In genomic region chr17:75764417-75764710, GRCh38 we compare ENCODE assay signal across 7 cellular contexts. TPM values are rescaled to one million over a fixed set of nuclear protein-coding genes. Genes with fewer than 3 reads are reported as not detected.
A peak's percentile ranks its signal among the peaks of the same experiment; 100 is the strongest.
DNase-seq lines count a peak whose midpoint lies in the region; ATAC-seq and TF ChIP-seq lines count a peak whose summit lies in the region.

No MANE protein-coding gene starts in this region.

- H3K4me3 Mint-ChIP-seq in activated CD4-positive, alpha-beta memory T cell treated with anti-CD3 and anti-CD28 coated beads, Interleukin-2, amount 10 ng/mL, durations not matched to agents 7 days and 5 days = peak overlapping the region; percentile 77
- H3K4me3 Mint-ChIP-seq in stimulated activated naive B cell treated with anti-CD40 and anti-IgM and Interleukin-4, amounts not matched to agents 10 μg/mL and 1 μg/mL and 100 μg/mL, for 72 hours = peak overlapping the region; percentile 86

- H3K27me3 Mint-ChIP-seq in activated CD4-positive, alpha-beta memory T cell treated with anti-CD3 and anti-CD28 coated beads, Interleukin-2, amount 10 ng/mL, durations not matched to agents 7 days and 5 days = peaks cover 4% of the 10 kb centered on the region
- H3K27me3 Mint-ChIP-seq in stimulated activated naive B cell treated with anti-CD40 and anti-IgM and Interleukin-4, amounts not matched to agents 10 μg/mL and 1 μg/mL and 100 μg/mL, for 72 hours = no peaks in the 10 kb centered on the region

- POLR2A ChIA-PET in activated CD4-positive, alpha-beta memory T cell treated with anti-CD3 and anti-CD28 coated beads, Interleukin-2, amount 10 ng/mL, durations not matched to agents 7 days and 5 days (lab: Charles Lee) = interaction anchor here (0.7 to 7.9 kb wide), 13 partner anchors 9 to 475 kb away, joined by 3 to 214 read pairs (median 4); partner anchors contain the start of genes MRPL38, SLC25A19, UNK and WBP2

- no peak for TF ChIP-seq CTCF in HFF-Myc (IDR thresholded peaks at IDR 0.05; ENCODE audit: low read depth, low read length, missing control alignments)

- H3K4me1 ChIP-seq in iPS-15b (ENCODE audit: control insufficient read depth, insufficient read depth, low read length) = no peaks in the 10 kb centered on the region

- H3K27ac Mint-ChIP-seq in activated CD4-positive, alpha-beta memory T cell treated with anti-CD3 and anti-CD28 coated beads, Interleukin-2, amount 10 ng/mL, durations not matched to agents 7 days and 5 days = peak overlapping the region; percentile 49
- H3K27ac Mint-ChIP-seq in stimulated activated naive B cell treated with anti-CD40 and anti-IgM and Interleukin-4, amounts not matched to agents 10 μg/mL and 1 μg/mL and 100 μg/mL, for 72 hours = peak overlapping the region; percentile 93

- intact Hi-C loops in left colon (cut with DNase I, micrococcal nuclease) = no loop called here
- intact Hi-C loops in posterior cingulate gyrus (cut with DNase I) = no loop called here

- H3K36me3 ChIP-seq in iPS-15b (ENCODE audit: control insufficient read depth, insufficient read depth, low read length) = no peaks in the 10 kb centered on the region

- H3K9me3 ChIP-seq in iPS-15b (ENCODE audit: control insufficient read depth, insufficient read depth, low read length) = no peaks in the 10 kb centered on the region

- no peaks in the 10 kb centered on the region for H3K9me3 Mint-ChIP-seq in activated CD4-positive, alpha-beta memory T cell treated with anti-CD3 and anti-CD28 coated beads, Interleukin-2, amount 10 ng/mL, durations not matched to agents 7 days and 5 days
- H3K9me3 Mint-ChIP-seq in stimulated activated naive B cell treated with anti-CD40 and anti-IgM and Interleukin-4, amounts not matched to agents 10 μg/mL and 1 μg/mL and 100 μg/mL, for 72 hours = no peaks in the 10 kb centered on the region

- peak overlapping the region; percentile 79 for H3K9ac ChIP-seq in iPS-15b (ENCODE audit: low read depth, low read length)

- H3K27me3 ChIP-seq in iPS-15b (ENCODE audit: control insufficient read depth, insufficient read depth, low read length) = no peaks in the 10 kb centered on the region

- H3K4me3 ChIP-seq in HFF-Myc (replicated peaks; ENCODE audit: low read depth, low read length) = peak overlapping the region; percentile 60
- H3K4me3 ChIP-seq in iPS-15b (ENCODE audit: low read depth, low read length) = peak overlapping the region; percentile 65

- ATAC-seq in stimulated activated naive B cell treated with anti-CD40 and anti-IgM and Interleukin-4, amounts not matched to agents 10 μg/mL and 1 μg/mL and 100 μg/mL, for 72 hours (replicated peaks) = no peak
- ATAC-seq in left colon = no peak

- no peaks in the 10 kb centered on the region for H3K36me3 Mint-ChIP-seq in activated CD4-positive, alpha-beta memory T cell treated with anti-CD3 and anti-CD28 coated beads, Interleukin-2, amount 10 ng/mL, durations not matched to agents 7 days and 5 days (ENCODE audit: low read depth)
- H3K36me3 Mint-ChIP-seq in stimulated activated naive B cell treated with anti-CD40 and anti-IgM and Interleukin-4, amounts not matched to agents 10 μg/mL and 1 μg/mL and 100 μg/mL, for 72 hours = peaks cover 1 to 7% of the 10 kb centered on the region in 2 donors

- peaks cover 19% of the 10 kb centered on the region for H3K4me1 Mint-ChIP-seq in activated CD4-positive, alpha-beta memory T cell treated with anti-CD3 and anti-CD28 coated beads, Interleukin-2, amount 10 ng/mL, durations not matched to agents 7 days and 5 days
- H3K4me1 Mint-ChIP-seq in stimulated activated naive B cell treated with anti-CD40 and anti-IgM and Interleukin-4, amounts not matched to agents 10 μg/mL and 1 μg/mL and 100 μg/mL, for 72 hours = peaks cover 15 to 32% of the 10 kb centered on the region in 2 donors

- CTCF ChIA-PET in activated CD4-positive, alpha-beta memory T cell treated with anti-CD3 and anti-CD28 coated beads, Interleukin-2, amount 10 ng/mL, durations not matched to agents 7 days and 5 days (lab: Charles Lee) = interaction anchor here (0.5 to 5.7 kb wide), 15 partner anchors 11 to 268 kb away, joined by 3 to 92 read pairs (median 7); partner anchors contain the start of genes SMIM5 and TRIM65

- DNase-seq in HFF-Myc (ENCODE audit: extremely low read depth, low read depth) (no peak), left colon (no peak), posterior cingulate gyrus (no peak)
- no peak for DNase-seq in activated CD4-positive, alpha-beta memory T cell treated with anti-CD3 and anti-CD28 coated beads, Interleukin-2, amount 10 ng/mL, durations not matched to agents 7 days and 5 days
- no peak for DNase-seq in stimulated activated naive B cell treated with anti-CD40 and anti-IgM and Interleukin-4, amounts not matched to agents 10 μg/mL and 1 μg/mL and 100 μg/mL, for 72 hours
- no peak for DNase-seq in activated CD4-positive, alpha-beta T cell treated with anti-CD3 and anti-CD28 coated beads for 1 hour

RNA-seq across cellular contexts. Expression of gene GALK1, which starts 0.6 kb away (rescaled TPM):
- total RNA-seq in activated CD4-positive, alpha-beta memory T cell treated with anti-CD3 and anti-CD28 coated beads, Interleukin-2, amount 10 ng/mL, durations not matched to agents 7 days and 5 days = 10 to 100 TPM; 40.0 to 40.6 TPM
- total RNA-seq in left colon = 10 to 100 TPM; 14.1 to 16.9 TPM

RNA-seq across cellular contexts. Expression of gene UNK, which starts 20.2 kb away (rescaled TPM):
- 10 to 100 TPM; 26.1 TPM for total RNA-seq in activated CD4-positive, alpha-beta memory T cell treated with anti-CD3 and anti-CD28 coated beads, Interleukin-2, amount 10 ng/mL, durations not matched to agents 7 days and 5 days
- 10 to 100 TPM; 18.3 to 21.8 TPM for total RNA-seq in left colon

RNA-seq across cellular contexts. Expression of gene ITGB4, which starts 43.1 kb away (rescaled TPM):
- total RNA-seq in activated CD4-positive, alpha-beta memory T cell treated with anti-CD3 and anti-CD28 coated beads, Interleukin-2, amount 10 ng/mL, durations not matched to agents 7 days and 5 days = under 1 TPM; 0.43 to 0.68 TPM
- total RNA-seq in left colon = 100 to 1,000 TPM; 252 to 318 TPM

Comparison
In these comparisons a context has a peak if more than half of its experiments do, and no peak if none do; other contexts are left out.
1. RNA of gene ITGB4, which starts 43.1 kb away (total RNA-seq): 252 to 318 TPM in left colon; 0.43 to 0.68 TPM in activated CD4-positive, alpha-beta memory T cell treated with anti-CD3 and anti-CD28 coated beads, Interleukin-2, amount 10 ng/mL, durations not matched to agents 7 days and 5 days; every median in the first group is over 100 times any median in the second.